ENCODE assay signal across 25 cellular contexts in the genomic region with DNA sequence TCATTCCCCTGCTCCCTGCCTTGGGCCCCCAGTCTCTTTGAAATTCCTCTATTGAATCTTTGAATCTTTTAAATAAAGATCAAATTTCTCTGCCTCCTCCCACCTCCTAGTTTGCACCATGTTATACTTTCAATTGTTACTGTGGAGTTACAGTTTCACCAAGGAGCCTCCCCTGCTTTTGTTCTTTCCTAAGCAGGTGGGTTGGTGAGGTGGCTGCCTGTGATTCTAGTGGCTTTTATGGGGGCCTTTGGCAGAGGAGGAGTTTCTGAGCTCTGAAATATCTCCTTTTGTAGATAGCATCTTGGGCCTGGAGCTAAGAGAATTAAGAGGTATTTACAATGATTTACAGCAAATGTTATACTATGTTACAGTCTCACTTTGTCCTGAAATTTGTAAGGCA.
DNase-seq lines count a peak whose midpoint lies in the region; ATAC-seq and TF ChIP-seq lines count a peak whose summit lies in the region.
"Had no signal": no experiment of that assay in that cellular context is flagged by ENCODE, and none has a peak within 500 bp of the region (broad histone marks: within the 10 kb centered on the region; RNA-seq: fewer than 3 reads in every experiment).

No MANE protein-coding gene starts in this region.

- no peaks in the 10 kb centered on the region for H4K20me1 ChIP-seq in smooth muscle cell (ENCODE audit: low read depth)
- H4K20me1 ChIP-seq: BLaER1 had no signal

- no peak overlapping the region for H3K4me3 ChIP-seq in smooth muscle cell
- H3K4me3 ChIP-seq: BLaER1, GM12878 had no signal

- ATAC-seq in WTC11, result no peak
- no peak for ATAC-seq in GM18511 (IDR thresholded peaks at IDR 0.05; ENCODE audit: unreplicated experiment)
- ATAC-seq: GM12878 had no signal

- DNase-seq in SK-N-DZ (ENCODE audit: low spot score), result peak; percentile 61
- DNase-seq in head of caudate nucleus, result peak in 26 of 42 donors; percentile 18 to 81 (median 44)
- DNase-seq in putamen (ENCODE audit: low spot score), result peak; percentile 65
- DNase-seq in type B pancreatic cell (ENCODE audit: extremely low spot score, unreplicated experiment), result no peak
- no peak for DNase-seq in smooth muscle cell (lab: John Stamatoyannopoulos, UW; ENCODE audit: unreplicated experiment)
- no peak for DNase-seq in WTC11 (ENCODE audit: low spot score)
- DNase-seq: 8988T; ACHN; BE2C; C1 segment of cervical spinal cord; CD4-positive, alpha-beta memory T cell; CD4-positive, CD25-positive, alpha-beta regulatory T cell; CD8-positive, alpha-beta memory T cell; COR-L47; DMS 273 treated with DMSO at 0.1 percent for 48 hours; DMS153; DMS53; DMS79; DND-41; EL; GDM1 had no signal

- no peak overlapping the region for H3K4me2 ChIP-seq in smooth muscle cell
- H3K4me2 ChIP-seq: BLaER1 had no signal

- no peak overlapping the region for H3K27ac Mint-ChIP-seq in type B pancreatic cell
- no peak overlapping the region for H3K27ac Mint-ChIP-seq in WTC11
- H3K27ac Mint-ChIP-seq: CD4-positive, alpha-beta memory T cell; CD4-positive, CD25-positive, alpha-beta regulatory T cell; CD8-positive, alpha-beta memory T cell had no signal

- H2AFZ ChIP-seq in smooth muscle cell (ENCODE audit: low read depth), result no peak overlapping the region

- peak overlapping the region; percentile 0 for H3K4me3 Mint-ChIP-seq in type B pancreatic cell
- H3K4me3 Mint-ChIP-seq in WTC11, result no peak overlapping the region
- H3K4me3 Mint-ChIP-seq: CD14-positive monocyte; CD4-positive, alpha-beta memory T cell; CD4-positive, CD25-positive, alpha-beta regulatory T cell; CD8-positive, alpha-beta memory T cell had no signal

- no peak overlapping the region for H3K27ac ChIP-seq in smooth muscle cell (ENCODE audit: low read depth)
- H3K27ac ChIP-seq: BLaER1 had no signal

- H3K9ac ChIP-seq in smooth muscle cell (ENCODE audit: low read depth), result no peak overlapping the region
- H3K9ac ChIP-seq: BLaER1 had no signal

- TF ChIP-seq CTCF in type B pancreatic cell (conservative IDR thresholded peaks at IDR 0.05) (no peak), smooth muscle cell (IDR thresholded peaks at IDR 0.05; ENCODE audit: borderline replicate concordance, insufficient read depth, poor library complexity, severe bottlenecking) (no peak), WTC11 (IDR thresholded peaks at IDR 0.05) (no peak)

- H3K36me3 ChIP-seq in smooth muscle cell (ENCODE audit: low read depth), result no peaks in the 10 kb centered on the region
- H3K36me3 ChIP-seq: BE2C, BLaER1 had no signal

- H3K36me3 Mint-ChIP-seq in type B pancreatic cell (peaks cover 9% of the 10 kb centered on the region), WTC11 (no peaks in the 10 kb centered on the region)
- H3K36me3 Mint-ChIP-seq: CD14-positive monocyte had no signal

- H3K27me3 ChIP-seq in smooth muscle cell (ENCODE audit: low read depth), result no peaks in the 10 kb centered on the region
- H3K27me3 ChIP-seq: BE2C, BLaER1 had no signal

- POLR2A ChIA-PET in WTC11 (lab: Charles Lee), result no interaction called here

- no peaks in the 10 kb centered on the region for H3K9me3 ChIP-seq in smooth muscle cell (replicated peaks; ENCODE audit: low read depth)
- H3K9me3 ChIP-seq: BE2C, BLaER1 had no signal

- H3K9me3 Mint-ChIP-seq in type B pancreatic cell (peaks cover 4% of the 10 kb centered on the region), WTC11 (no peaks in the 10 kb centered on the region)
- H3K9me3 Mint-ChIP-seq: CD14-positive monocyte; CD4-positive, alpha-beta memory T cell; CD4-positive, CD25-positive, alpha-beta regulatory T cell; CD8-positive, alpha-beta memory T cell had no signal

- H3K79me2 ChIP-seq in smooth muscle cell (ENCODE audit: low read depth), result no peaks in the 10 kb centered on the region

- H3K4me1 Mint-ChIP-seq in type B pancreatic cell (ENCODE audit: unreplicated experiment), result peaks cover 44% of the 10 kb centered on the region
- H3K4me1 Mint-ChIP-seq in WTC11, result peaks cover 35% of the 10 kb centered on the region
- H3K4me1 Mint-ChIP-seq: CD14-positive monocyte; CD4-positive, alpha-beta memory T cell; CD8-positive, alpha-beta memory T cell had no signal

- peaks cover 19% of the 10 kb centered on the region for H3F3A ChIP-seq in smooth muscle cell (ENCODE audit: low read depth)

- intact Hi-C loops in head of caudate nucleus (cut with DNase I), result no loop called here

- H3K27me3 Mint-ChIP-seq in type B pancreatic cell (peaks cover 25% of the 10 kb centered on the region), WTC11 (ENCODE audit: low read depth) (no peaks in the 10 kb centered on the region; the same call in 1 of the 2 replicates)
- H3K27me3 Mint-ChIP-seq: CD4-positive, alpha-beta memory T cell; CD4-positive, CD25-positive, alpha-beta regulatory T cell; CD8-positive, alpha-beta memory T cell had no signal

- CTCF ChIA-PET in WTC11 (lab: Charles Lee), result no interaction called here

- H3K4me1 ChIP-seq in smooth muscle cell (ENCODE audit: low read depth), result peaks cover 11% of the 10 kb centered on the region
- H3K4me1 ChIP-seq: BLaER1 had no signal

TF ChIP-seq in WTC11, 78 proteins besides CTCF, POLR2A, EP300 and RAD21:
- no peak for TF ChIP-seq CREM (CRISPR knock-in tag; IDR thresholded peaks at IDR 0.05)
- TF ChIP-seq SMAD4 (CRISPR knock-in tag; IDR thresholded peaks at IDR 0.05), result no peak
- no peak for TF ChIP-seq ZNF416 (CRISPR knock-in tag; IDR thresholded peaks at IDR 0.05)
- TF ChIP-seq ZNF219 (CRISPR knock-in tag; IDR thresholded peaks at IDR 0.05; ENCODE audit: borderline replicate concordance), result no peak
- TF ChIP-seq ZNF512 (CRISPR knock-in tag; IDR thresholded peaks at IDR 0.05; ENCODE audit: borderline replicate concordance), result no peak
- TF ChIP-seq, protein P1, sequence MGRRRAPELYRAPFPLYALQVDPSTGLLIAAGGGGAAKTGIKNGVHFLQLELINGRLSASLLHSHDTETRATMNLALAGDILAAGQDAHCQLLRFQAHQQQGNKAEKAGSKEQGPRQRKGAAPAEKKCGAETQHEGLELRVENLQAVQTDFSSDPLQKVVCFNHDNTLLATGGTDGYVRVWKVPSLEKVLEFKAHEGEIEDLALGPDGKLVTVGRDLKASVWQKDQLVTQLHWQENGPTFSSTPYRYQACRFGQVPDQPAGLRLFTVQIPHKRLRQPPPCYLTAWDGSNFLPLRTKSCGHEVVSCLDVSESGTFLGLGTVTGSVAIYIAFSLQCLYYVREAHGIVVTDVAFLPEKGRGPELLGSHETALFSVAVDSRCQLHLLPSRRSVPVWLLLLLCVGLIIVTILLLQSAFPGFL (CRISPR knock-in tag; IDR thresholded peaks at IDR 0.05; ENCODE audit: borderline replicate concordance), result no peak
- TF ChIP-seq ZNF281 (CRISPR knock-in tag; IDR thresholded peaks at IDR 0.05), result no peak
TF ChIP-seq in WTC11: peak in this region for 0.

Comparison
In these comparisons a context has a peak if more than half of its experiments do, and no peak if none do; other contexts are left out.
1. DNase-seq: peak in SK-N-DZ (single experiment), head of caudate nucleus (26 of 42) and putamen (single experiment); none in type B pancreatic cell (single experiment), smooth muscle cell (single experiment) and WTC11 (single experiment).